Comparison of ENCODE assay signal across 14 cellular contexts in genomic region chr11:1150769-1151365, GRCh38. TPM values are rescaled to one million over a fixed set of nuclear protein-coding genes. Genes with fewer than 3 reads are reported as not detected.
DNase-seq lines count a peak whose midpoint lies in the region; TF ChIP-seq lines count a peak whose summit lies in the region.
"Had no signal": no experiment of that assay in that cellular context is flagged by ENCODE, and none has a peak within 500 bp of the region (broad histone marks: within the 10 kb centered on the region; RNA-seq: fewer than 3 reads in every experiment).

No MANE protein-coding gene starts in this region.

- peaks cover 7% of the 10 kb centered on the region for H3K27me3 Mint-ChIP-seq in progenitor cell of endocrine pancreas

- no peaks in the 10 kb centered on the region for H3K9me3 Mint-ChIP-seq in progenitor cell of endocrine pancreas (ENCODE audit: low read depth)

- H3K27ac Mint-ChIP-seq in progenitor cell of endocrine pancreas: peak overlapping the region; percentile 57

- TF ChIP-seq CTCF in fibroblast of the aortic adventitia (IDR thresholded peaks at IDR 0.05; ENCODE audit: insufficient read depth, low read length): no peak
- no peak for TF ChIP-seq CTCF in progenitor cell of endocrine pancreas (IDR thresholded peaks at IDR 0.05; ENCODE audit: unreplicated experiment)
- TF ChIP-seq CTCF in GM20000 (IDR thresholded peaks at IDR 0.05; ENCODE audit: extremely low read depth, missing control alignments): no peak

- H3K36me3 Mint-ChIP-seq in progenitor cell of endocrine pancreas (ENCODE audit: insufficient read depth): no peaks in the 10 kb centered on the region

- H3K4me1 Mint-ChIP-seq in progenitor cell of endocrine pancreas (ENCODE audit: low read depth): peaks cover 7% of the 10 kb centered on the region

- no peak overlapping the region for H3K4me3 Mint-ChIP-seq in progenitor cell of endocrine pancreas (ENCODE audit: low read depth)

- DNase-seq in EL: peak; percentile 24
- peak; percentile 26 for DNase-seq in NCI-H460 (ENCODE audit: extremely low read depth, low read depth)
- DNase-seq in fibroblast of the aortic adventitia (ENCODE audit: low read depth): peak; percentile 82
- DNase-seq in progenitor cell of endocrine pancreas (ENCODE audit: low spot score, unreplicated experiment): no peak
- DNase-seq in COLO829 (ENCODE audit: low spot score): no peak
- no peak for DNase-seq in NCI-H2029 treated with DMSO at 0.1 percent for 48 hours (lab: John Stamatoyannopoulos, UW)
- DNase-seq in GM20000 (ENCODE audit: low spot score): no peak
- DNase-seq in DMS 273 treated with DMSO at 0.1 percent for 48 hours (lab: John Stamatoyannopoulos, UW): no peak
- DNase-seq: activated CD4-positive, CD25-positive, alpha-beta regulatory T cell; activated naive CD4-positive, alpha-beta T cell; effector CD8-positive, alpha-beta T cell; NCI-H1417 treated with DMSO at 0.1 percent for 48 hours had no signal

- H3K4me3 ChIP-seq in fibroblast of the aortic adventitia (ENCODE audit: low read depth, low read length): no peak overlapping the region
- H3K4me3 ChIP-seq: HAP-1, pancreas had no signal

RNA-seq across cellular contexts. Expression of gene MUC5AC, which starts 6.9 kb away (rescaled TPM):
- under 0.01 TPM in 1 of 2 replicates, not detected in the other for total RNA-seq in NCI-H460 (2014; rRNA removed; shearing (Covaris generic))
- polyA plus RNA-seq in NCI-H460 (2014; cell fraction: nucleus; rRNA removed): not detected in 2 replicates
- total RNA-seq in fibroblast of the aortic adventitia (ENCODE audit: low replicate concordance) (under 0.01 TPM in 1 of 2 replicates, not detected in the other), progenitor cell of endocrine pancreas (0.02 TPM in 1 of 2 replicates, not detected in the other)

Comparison
In these comparisons a context has a peak if more than half of its experiments do, and no peak if none do; other contexts are left out.
1. DNase-seq: peak in EL (single experiment), NCI-H460 (single experiment) and fibroblast of the aortic adventitia (single experiment); none in progenitor cell of endocrine pancreas (single experiment), COLO829 (single experiment), NCI-H2029 treated with DMSO at 0.1 percent for 48 hours (single experiment), GM20000 (single experiment) and DMS 273 treated with DMSO at 0.1 percent for 48 hours (single experiment).